ENCODE assay signal across 19 cellular contexts in the genomic region with DNA sequence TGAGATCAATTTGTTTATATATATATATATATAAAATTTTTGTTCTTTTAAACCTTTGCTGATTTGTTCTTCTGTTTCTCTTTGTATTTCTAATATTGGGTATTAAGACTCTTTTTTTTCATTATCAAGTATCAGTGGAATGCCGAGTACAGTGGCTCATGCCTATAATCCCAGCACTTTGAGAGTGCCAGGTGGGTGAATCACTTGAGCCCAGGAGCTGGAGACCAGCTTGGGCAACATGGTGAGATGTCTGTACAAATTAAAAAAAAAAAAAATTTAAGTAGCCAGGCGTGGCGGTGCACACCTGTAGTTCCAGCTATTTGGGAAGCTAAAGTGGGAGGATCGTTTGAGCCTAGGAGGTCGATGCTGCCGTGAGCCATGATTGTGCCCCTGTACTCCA.
A peak's percentile ranks its signal among the peaks of the same experiment; 100 is the strongest.
DNase-seq lines count a peak whose midpoint lies in the region; ATAC-seq and TF ChIP-seq lines count a peak whose summit lies in the region.
"Had no signal": no experiment of that assay in that cellular context is flagged by ENCODE, and none has a peak within 500 bp of the region (broad histone marks: within the 10 kb centered on the region; RNA-seq: fewer than 3 reads in every experiment).

No MANE protein-coding gene starts in this region.

- intact Hi-C loops in left cardiac atrium (cut with DNase I) = no loop called here

- H3K36me3 ChIP-seq in GM23248 (ENCODE audit: low read depth) (no peaks in the 10 kb centered on the region), MM.1S (replicated peaks; ENCODE audit: insufficient read depth, low read length) (no peaks in the 10 kb centered on the region), trophoblast cell (ENCODE audit: control insufficient read depth in 1 of 2, insufficient read depth in 2 of 2, low read length in 2 of 2) (no peaks in the 10 kb centered on the region)

- H3K9ac ChIP-seq in GM23248 = no peak overlapping the region
- no peak overlapping the region for H3K9ac ChIP-seq in MM.1S (ENCODE audit: low read length)
- no peak overlapping the region for H3K9ac ChIP-seq in trophoblast cell (ENCODE audit: low read length)

- peaks cover 33% of the 10 kb centered on the region for H3K4me1 Mint-ChIP-seq in osteocyte (ENCODE audit: unreplicated experiment)

- H3K79me2 ChIP-seq in GM23248 (ENCODE audit: insufficient read depth) (peaks cover 82% of the 10 kb centered on the region), MM.1S (ENCODE audit: low read length) (peaks cover 67% of the 10 kb centered on the region), trophoblast cell (ENCODE audit: control insufficient read depth, insufficient read depth, low read length, poor library complexity) (no peaks in the 10 kb centered on the region)

- H3K9me2 ChIP-seq in GM23248 (ENCODE audit: insufficient read depth) (no peaks in the 10 kb centered on the region), MM.1S (replicated peaks; ENCODE audit: insufficient read depth, low read length) (no peaks in the 10 kb centered on the region)

- no peaks in the 10 kb centered on the region for H3K27me3 ChIP-seq in GM23248 (replicated peaks; ENCODE audit: insufficient read depth)
- no peaks in the 10 kb centered on the region for H3K27me3 ChIP-seq in MM.1S (replicated peaks; ENCODE audit: insufficient read depth, low read length)
- H3K27me3 ChIP-seq in trophoblast cell (ENCODE audit: insufficient read depth, low read length) = no peaks in the 10 kb centered on the region

- H2BK12ac ChIP-seq in trophoblast cell (ENCODE audit: low read length) = no peak overlapping the region

- H3K36me3 Mint-ChIP-seq in osteocyte (ENCODE audit: unreplicated experiment) = no peaks in the 10 kb centered on the region
- H3K36me3 Mint-ChIP-seq: CD4-positive, alpha-beta memory T cell had no signal

- no peak overlapping the region for H4K91ac ChIP-seq in trophoblast cell (ENCODE audit: low read depth, low read length)

- no peaks in the 10 kb centered on the region for H3K79me1 ChIP-seq in trophoblast cell (ENCODE audit: low read length)

- H3K27ac ChIP-seq in GM23248 (no peak overlapping the region), MM.1S (ENCODE audit: low read length) (no peak overlapping the region), trophoblast cell (ENCODE audit: low read depth, low read length) (no peak overlapping the region)

- no peak overlapping the region for H3K18ac ChIP-seq in trophoblast cell (ENCODE audit: low read length)

- no peaks in the 10 kb centered on the region for H3F3A ChIP-seq in GM23248 (ENCODE audit: insufficient read depth)
- H3F3A ChIP-seq in MM.1S (ENCODE audit: insufficient read depth, low read length) = peaks cover 9% of the 10 kb centered on the region

- 98 to 99% methylated on average over 6 of the region's 6 CpGs for WGBS in GM23248 (ENCODE audit: low coverage in 1 of 2, low lambda C conversion rate in 2 of 2, missing lambda C conversion rate in 2 of 2), 2 experiments
- WGBS in trophoblast cell (ENCODE audit: extremely low coverage, insufficient coverage, insufficient read length) = no CpG with 5 or more reads among the region's 6 CpGs

- in situ Hi-C loops in GM23248 (cut with MboI) = no loop called here

- H3K23ac ChIP-seq in trophoblast cell (ENCODE audit: low read length) = no peak overlapping the region

- H4K12ac ChIP-seq in trophoblast cell (ENCODE audit: low read depth, low read length) = no peak overlapping the region

- H3K4me1 ChIP-seq in GM23248 (ENCODE audit: insufficient read depth) = peaks cover 12% of the 10 kb centered on the region
- H3K4me1 ChIP-seq in MM.1S (ENCODE audit: low read length) = peaks cover 35% of the 10 kb centered on the region
- H3K4me1 ChIP-seq in trophoblast cell (ENCODE audit: control insufficient read depth in 1 of 2, insufficient read depth in 2 of 2, low read length in 2 of 2) = peaks cover 0 to 2% of the 10 kb centered on the region in 2 experiments

- no peak overlapping the region for H2AFZ ChIP-seq in GM23248
- no peak overlapping the region for H2AFZ ChIP-seq in MM.1S (ENCODE audit: low read length)
- H2AFZ ChIP-seq in trophoblast cell (ENCODE audit: insufficient read depth, low read length, poor library complexity) = no peak overlapping the region

- H3K4me3 Mint-ChIP-seq in osteocyte (ENCODE audit: unreplicated experiment) = no peak overlapping the region
- H3K4me3 Mint-ChIP-seq: CD4-positive, alpha-beta memory T cell; T-helper 1 cell treated with Interleukin-12 subunit alpha and Interleukin-12 subunit beta and Interleukin-4 antibody, amounts not matched to agents 30 μg/mL and 1 μg/mL, for 36 hours had no signal

- H4K8ac ChIP-seq in trophoblast cell (ENCODE audit: low read depth, low read length) = no peak overlapping the region

- no peak overlapping the region for H2BK5ac ChIP-seq in trophoblast cell (ENCODE audit: low read depth, low read length, poor library complexity)

- H3K4me3 ChIP-seq in GM23248 (no peak overlapping the region), MM.1S (ENCODE audit: low read length) (no peak overlapping the region), trophoblast cell (ENCODE audit: low read depth, low read length) (no peak overlapping the region)
- H3K4me3 ChIP-seq: GM12878 had no signal

- TF ChIP-seq CTCF in MM.1S (IDR thresholded peaks at IDR 0.05; ENCODE audit: low read length) = no peak
- TF ChIP-seq CTCF in osteocyte (IDR thresholded peaks at IDR 0.05) = no peak

- no peak overlapping the region for H3K4ac ChIP-seq in trophoblast cell (ENCODE audit: low read depth, low read length)

- no peak for ATAC-seq in GM21360 (IDR thresholded peaks at IDR 0.05; ENCODE audit: unreplicated experiment)
- no peak for ATAC-seq in left cardiac atrium
- no peak for ATAC-seq in GM19328 (IDR thresholded peaks at IDR 0.05; ENCODE audit: unreplicated experiment)
- ATAC-seq: GM12878, Panc1 had no signal

- DNase-seq in GM23248 (peak; percentile 15), MM.1S (no peak), astrocyte of the hippocampus (ENCODE audit: low read depth, low spot score) (peak; percentile 31), osteocyte (ENCODE audit: extremely low spot score, unreplicated experiment) (no peak), trophoblast cell (no peak), left cardiac atrium (no peak)
- DNase-seq: CD4-positive, alpha-beta memory T cell; DMS79; GDM1; NCI-H1436; NCI-H2029 treated with DMSO at 0.1 percent for 48 hours; NCI-H2171 treated with DMSO at 0.1 percent for 48 hours; NCI-H82; SHP77 had no signal

- no peak overlapping the region for H2BK120ac ChIP-seq in trophoblast cell (ENCODE audit: insufficient read depth, low read length, poor library complexity)

- H3K27me3 Mint-ChIP-seq in osteocyte (ENCODE audit: unreplicated experiment) = no peaks in the 10 kb centered on the region
- H3K27me3 Mint-ChIP-seq: CD4-positive, alpha-beta memory T cell had no signal

- H3K9me3 Mint-ChIP-seq in osteocyte (ENCODE audit: unreplicated experiment) = no peaks in the 10 kb centered on the region
- H3K9me3 Mint-ChIP-seq: CD4-positive, alpha-beta memory T cell; T-helper 1 cell treated with Interleukin-12 subunit alpha and Interleukin-12 subunit beta and Interleukin-4 antibody, amounts not matched to agents 30 μg/mL and 1 μg/mL, for 36 hours had no signal

- H3K9me3 ChIP-seq in GM23248 (ENCODE audit: low read depth) (no peaks in the 10 kb centered on the region), MM.1S (replicated peaks; ENCODE audit: insufficient read depth, low read length) (no peaks in the 10 kb centered on the region), trophoblast cell (ENCODE audit: insufficient read depth, low read depth, low read length) (no peaks in the 10 kb centered on the region)

- H4K20me1 ChIP-seq in GM23248 (ENCODE audit: insufficient read depth) (no peaks in the 10 kb centered on the region), MM.1S (ENCODE audit: insufficient read depth, low read length) (no peaks in the 10 kb centered on the region)

- peak overlapping the region; percentile 90 for H3K27ac Mint-ChIP-seq in osteocyte (ENCODE audit: unreplicated experiment)
- H3K27ac Mint-ChIP-seq: CD4-positive, alpha-beta memory T cell; T-helper 1 cell treated with Interleukin-12 subunit alpha and Interleukin-12 subunit beta and Interleukin-4 antibody, amounts not matched to agents 30 μg/mL and 1 μg/mL, for 36 hours had no signal

- no peak overlapping the region for H3K14ac ChIP-seq in trophoblast cell (ENCODE audit: low read length)

- H3K4me2 ChIP-seq in GM23248 (ENCODE audit: unreplicated experiment) (no peak overlapping the region), MM.1S (ENCODE audit: low read depth, low read length) (peak overlapping the region; percentile 84; the same call in 1 of the 2 replicates), trophoblast cell (ENCODE audit: low read length) (no peak overlapping the region)

- H2AK5ac ChIP-seq in trophoblast cell (ENCODE audit: low read length) = no peak overlapping the region

Comparison
In these comparisons a context has a peak if more than half of its experiments do, and no peak if none do; other contexts are left out.
1. DNase-seq: peak in GM23248 (single experiment) and astrocyte of the hippocampus (single experiment); none in MM.1S (single experiment), osteocyte (single experiment), trophoblast cell (0 of 2) and left cardiac atrium (single experiment).